8 cellular contexts compared by ENCODE assay signal in the genomic region with DNA sequence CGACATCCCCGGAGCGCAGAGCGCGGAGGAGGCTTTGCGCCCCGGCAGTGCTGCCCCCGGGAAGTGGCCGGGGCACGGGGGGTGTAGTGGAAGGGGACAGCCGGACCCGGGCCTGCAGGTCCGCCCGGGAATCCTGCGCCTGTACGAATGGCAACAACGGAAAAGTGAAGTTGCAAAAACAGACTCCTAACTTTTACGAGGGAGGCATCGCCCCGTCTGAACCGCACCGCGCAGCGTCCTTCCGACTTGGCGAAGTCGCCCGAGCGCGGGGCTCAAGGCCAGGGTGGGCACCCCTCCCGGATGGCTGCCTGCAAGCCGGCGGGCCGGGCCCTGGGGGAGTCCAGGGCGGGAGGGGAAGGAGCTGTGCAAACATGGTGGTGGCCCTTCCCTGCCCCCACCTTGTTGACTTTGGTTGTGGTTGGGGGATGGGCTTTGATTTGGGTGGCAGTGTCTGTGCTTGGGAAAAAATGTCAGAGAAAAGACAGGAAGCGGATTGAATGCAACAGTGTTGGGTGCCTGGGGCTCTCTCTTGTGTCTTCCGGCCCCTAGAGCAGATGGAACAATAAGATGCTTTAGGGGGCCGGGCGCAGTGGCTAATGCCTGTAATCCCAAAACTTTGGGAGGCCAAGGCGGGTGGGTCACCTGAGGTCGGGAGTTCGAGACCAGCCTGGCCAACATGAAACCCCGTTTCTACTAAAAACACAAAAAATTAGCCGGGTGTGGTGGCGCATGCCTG. TPM values are rescaled to one million over a fixed set of nuclear protein-coding genes. Genes with fewer than 3 reads are reported as not detected.
A peak's percentile ranks its signal among the peaks of the same experiment; 100 is the strongest.
DNase-seq lines count a peak whose midpoint lies in the region; ATAC-seq and TF ChIP-seq lines count a peak whose summit lies in the region.

No MANE protein-coding gene starts in this region.

- H3K4me3 Mint-ChIP-seq in CD14-positive monocyte: peak overlapping the region; percentile 92 to 97
- H3K4me3 Mint-ChIP-seq in glutamatergic neuron (ENCODE audit: unreplicated experiment): peak overlapping the region; percentile 81

- H3K27ac Mint-ChIP-seq in CD14-positive monocyte: peak overlapping the region; percentile 86 to 98 (median 95)
- H3K27ac Mint-ChIP-seq in glutamatergic neuron (ENCODE audit: unreplicated experiment): peak overlapping the region; percentile 76

- TF ChIP-seq CTCF in CD14-positive monocyte (IDR thresholded peaks at IDR 0.05) (no peak), glutamatergic neuron (IDR thresholded peaks at IDR 0.05; ENCODE audit: partially characterized antibody, unreplicated experiment) (no peak), omental fat pad (IDR thresholded peaks at IDR 0.05) (no peak)

- H3K27me3 Mint-ChIP-seq in CD14-positive monocyte (ENCODE audit: low read depth in 3 of 3): peaks cover 8 to 23% (median 9%) of the 10 kb centered on the region in 3 donors
- peaks cover 4% of the 10 kb centered on the region for H3K27me3 Mint-ChIP-seq in glutamatergic neuron (ENCODE audit: unreplicated experiment)

- peaks cover 0 to 2% (median 0%) of the 10 kb centered on the region in 7 donors for H3K9me3 Mint-ChIP-seq in CD14-positive monocyte
- peaks cover 21% of the 10 kb centered on the region for H3K9me3 Mint-ChIP-seq in glutamatergic neuron (ENCODE audit: unreplicated experiment)

- intact Hi-C loops in CD14-positive monocyte (cut with micrococcal nuclease): loop anchor here (5.0 kb wide), 5 partner anchors 39 to 169 kb away; a partner anchor contains a TSS

- H3K4me1 Mint-ChIP-seq in CD14-positive monocyte (peaks cover 59% of the 10 kb centered on the region), glutamatergic neuron (ENCODE audit: low read depth, unreplicated experiment) (peaks cover 32% of the 10 kb centered on the region)

- DNase-seq in CD14-positive monocyte (ENCODE audit: low spot score) (no peak), RKO (ENCODE audit: low spot score) (peak; percentile 55), glutamatergic neuron (peak; percentile 55), omental fat pad (ENCODE audit: low spot score) (peak; percentile 33), kidney glomerular epithelial cell (lab: John Stamatoyannopoulos, UW) (no peak)
- peak; percentile 54 for DNase-seq in activated naive CD4-positive, alpha-beta T cell treated with anti-CD3 and anti-CD28 coated beads, Interleukin-2, amount 50 U/mL, for 16 hours

- peaks cover 7 to 13% of the 10 kb centered on the region in 2 donors for H3K36me3 Mint-ChIP-seq in CD14-positive monocyte
- H3K36me3 Mint-ChIP-seq in glutamatergic neuron (ENCODE audit: unreplicated experiment): no peaks in the 10 kb centered on the region

- ATAC-seq in HG03045 (IDR thresholded peaks at IDR 0.05; ENCODE audit: unreplicated experiment): peak; percentile 2
- peak; percentile 7 for ATAC-seq in omental fat pad (ENCODE audit: low FRiP score)
- no peak for ATAC-seq in GM21737 (IDR thresholded peaks at IDR 0.05; ENCODE audit: unreplicated experiment)

RNA-seq across cellular contexts. Expression of a gene that starts 0.7 kb away (rescaled TPM):
- 10 to 100 TPM; 10.3 to 18.1 TPM for polyA plus RNA-seq in CD14-positive monocyte
- total RNA-seq in glutamatergic neuron (ENCODE audit: unreplicated experiment) (34.7 TPM), omental fat pad (100 to 1,000 TPM in 2 of 4 donors, 10 to 100 TPM in 2; 83.6 to 205 (median 103) TPM)

RNA-seq across cellular contexts. Expression of a gene that starts 41.1 kb away (rescaled TPM):
- 1 to 10 TPM; 1.8 to 2.6 TPM for polyA plus RNA-seq in CD14-positive monocyte
- 15.9 TPM for total RNA-seq in glutamatergic neuron (ENCODE audit: unreplicated experiment)
- 10 to 100 TPM in 3 of 4 donors, 1 to 10 TPM in 1; 9.1 to 18.9 (median 11.3) TPM for total RNA-seq in omental fat pad

RNA-seq across cellular contexts. Expression of a gene that starts 41.2 kb away (rescaled TPM):
- 10 to 100 TPM; 21.1 to 31.3 TPM for polyA plus RNA-seq in CD14-positive monocyte
- total RNA-seq in glutamatergic neuron (ENCODE audit: unreplicated experiment) (17.3 TPM), omental fat pad (10 to 100 TPM; 16.2 to 32.2 (median 28.0) TPM)

Comparison
In these comparisons a context has a peak if more than half of its experiments do, and no peak if none do; other contexts are left out.
1. DNase-seq: peak in RKO (single experiment), activated naive CD4-positive, alpha-beta T cell treated with anti-CD3 and anti-CD28 coated beads, Interleukin-2, amount 50 U/mL, for 16 hours (single experiment), glutamatergic neuron (single experiment) and omental fat pad (single experiment); none in CD14-positive monocyte (single experiment) and kidney glomerular epithelial cell (single experiment).